ENCODE assay signal across 8 cellular contexts in the genomic region with DNA sequence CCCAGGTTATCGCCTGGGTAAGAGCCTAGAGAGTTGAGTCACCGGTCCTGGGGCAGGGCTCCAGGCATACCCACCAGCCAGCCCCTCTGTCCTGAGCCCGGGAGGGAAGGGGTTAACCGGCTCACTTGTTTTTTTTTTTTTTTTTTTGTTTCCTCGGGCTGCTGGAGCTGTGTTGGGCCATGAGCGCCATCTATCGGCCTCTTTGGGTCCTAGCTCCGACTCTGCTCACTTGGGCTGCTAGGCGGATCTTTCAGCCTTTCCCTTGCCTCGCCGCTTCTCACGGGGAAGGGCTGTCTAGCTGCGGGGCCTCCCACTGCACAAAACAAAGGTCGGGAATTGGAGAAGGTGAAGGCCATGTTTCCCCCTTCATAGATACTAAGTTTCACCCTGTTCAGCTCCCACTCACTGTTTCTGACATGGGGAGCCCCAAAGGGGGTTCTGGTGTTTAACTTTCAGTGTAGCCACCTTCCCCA. TPM values are rescaled to one million over a fixed set of nuclear protein-coding genes. Genes with fewer than 3 reads are reported as not detected.
DNase-seq lines count a peak whose midpoint lies in the region; ATAC-seq and TF ChIP-seq lines count a peak whose summit lies in the region.

No MANE protein-coding gene starts in this region.

- peak; percentile 62 to 83 for TF ChIP-seq CTCF in right atrium auricular region (IDR thresholded peaks at IDR 0.05)
- TF ChIP-seq CTCF in retinal pigment epithelial cell (conservative IDR thresholded peaks at IDR 0.05; ENCODE audit: low read depth, low read length), result peak; percentile 90

- H3K27me3 ChIP-seq in right atrium auricular region, result no peaks in the 10 kb centered on the region

- ATAC-seq in GM21717 (IDR thresholded peaks at IDR 0.05; ENCODE audit: unreplicated experiment), result peak; percentile 29
- ATAC-seq in HG02938 (IDR thresholded peaks at IDR 0.05; ENCODE audit: unreplicated experiment), result no peak

- H3K36me3 ChIP-seq in right atrium auricular region, result no peaks in the 10 kb centered on the region

- peak in 12 of 14 donors; percentile 29 to 73 (median 62) for DNase-seq in C1 segment of cervical spinal cord (lab: John Stamatoyannopoulos, UW)
- DNase-seq in NCI-H187 (lab: John Stamatoyannopoulos, UW), result peak; percentile 87 to 90
- DNase-seq in T-helper 2 cell, result peak; percentile 48 to 83 (median 65)
- DNase-seq in amygdala (lab: John Stamatoyannopoulos, UW), result peak in 54 of 56 donors; percentile 14 to 82 (median 56)
- peak; percentile 70 for DNase-seq in right atrium auricular region (ENCODE audit: low spot score)
- DNase-seq in retinal pigment epithelial cell (ENCODE audit: low read depth), result peak; percentile 33

- no peak overlapping the region for H3K27ac ChIP-seq in right atrium auricular region

- H3K4me1 ChIP-seq in right atrium auricular region, result peaks cover 0 to 11% of the 10 kb centered on the region in 2 donors

- H3K4me3 ChIP-seq in right atrium auricular region (no peak overlapping the region), retinal pigment epithelial cell (ENCODE audit: low read length) (no peak overlapping the region)

- no peaks in the 10 kb centered on the region for H3K9me3 ChIP-seq in right atrium auricular region

RNA-seq across cellular contexts. Expression of gene SMUG1, which starts 2.8 kb away (rescaled TPM):
- 10 to 100 TPM; 14.5 to 29.4 TPM for total RNA-seq in right atrium auricular region

Comparison
In these comparisons a context has a peak if more than half of its experiments do, and no peak if none do; other contexts are left out.
1. DNase-seq: peak in every context shown above with its lines; median percentile 88 in NCI-H187; 70 in right atrium auricular region; 65 in T-helper 2 cell; 62 in C1 segment of cervical spinal cord; 56 in amygdala; 33 in retinal pigment epithelial cell.